ENCODE assay signal across 1 cellular context in genomic region chr1:67664048-67664447, GRCh38.
TF ChIP-seq lines count a peak whose summit lies in the region.

No MANE protein-coding gene starts in this region.

TF ChIP-seq in HCT116, 20 proteins besides CTCF, POLR2A, EP300 and RAD21 (continued from another document):
- TF ChIP-seq ZBTB33 (IDR thresholded peaks at IDR 0.05; ENCODE audit: extremely low read depth, insufficient replicate concordance, low read length), result no peak
- TF ChIP-seq ATF3 (IDR thresholded peaks at IDR 0.05), result no peak
- no peak for TF ChIP-seq FOSL1 (IDR thresholded peaks at IDR 0.05; ENCODE audit: low read depth)
- no peak for TF ChIP-seq SIN3A (IDR thresholded peaks at IDR 0.05; ENCODE audit: low read depth)
- no peak for TF ChIP-seq MAX (IDR thresholded peaks at IDR 0.05)
- no peak for TF ChIP-seq ELF1 (IDR thresholded peaks at IDR 0.05; ENCODE audit: borderline replicate concordance, low read depth)
- TF ChIP-seq CBX3 (IDR thresholded peaks at IDR 0.05; ENCODE audit: low read depth), result no peak
- TF ChIP-seq EZH2 (IDR thresholded peaks at IDR 0.05), result no peak
- TF ChIP-seq SRF (IDR thresholded peaks at IDR 0.05; ENCODE audit: low read depth), result no peak
- no peak for TF ChIP-seq REST (IDR thresholded peaks at IDR 0.05; ENCODE audit: low read depth)
- TF ChIP-seq EGR1 (IDR thresholded peaks at IDR 0.05; ENCODE audit: low read depth), result no peak
- TF ChIP-seq ZFX (IDR thresholded peaks at IDR 0.05), result no peak
- TF ChIP-seq TCF7L2 (IDR thresholded peaks at IDR 0.05; ENCODE audit: borderline replicate concordance, extremely low read depth, insufficient read depth, insufficient read length), result no peak
- no peak for TF ChIP-seq YY1 (IDR thresholded peaks at IDR 0.05; ENCODE audit: extremely low read depth, insufficient replicate concordance, low read depth, low read length)
TF ChIP-seq in HCT116: peak in this region for 0.
